ENCODE assay signal across 8 cellular contexts in the genomic region with DNA sequence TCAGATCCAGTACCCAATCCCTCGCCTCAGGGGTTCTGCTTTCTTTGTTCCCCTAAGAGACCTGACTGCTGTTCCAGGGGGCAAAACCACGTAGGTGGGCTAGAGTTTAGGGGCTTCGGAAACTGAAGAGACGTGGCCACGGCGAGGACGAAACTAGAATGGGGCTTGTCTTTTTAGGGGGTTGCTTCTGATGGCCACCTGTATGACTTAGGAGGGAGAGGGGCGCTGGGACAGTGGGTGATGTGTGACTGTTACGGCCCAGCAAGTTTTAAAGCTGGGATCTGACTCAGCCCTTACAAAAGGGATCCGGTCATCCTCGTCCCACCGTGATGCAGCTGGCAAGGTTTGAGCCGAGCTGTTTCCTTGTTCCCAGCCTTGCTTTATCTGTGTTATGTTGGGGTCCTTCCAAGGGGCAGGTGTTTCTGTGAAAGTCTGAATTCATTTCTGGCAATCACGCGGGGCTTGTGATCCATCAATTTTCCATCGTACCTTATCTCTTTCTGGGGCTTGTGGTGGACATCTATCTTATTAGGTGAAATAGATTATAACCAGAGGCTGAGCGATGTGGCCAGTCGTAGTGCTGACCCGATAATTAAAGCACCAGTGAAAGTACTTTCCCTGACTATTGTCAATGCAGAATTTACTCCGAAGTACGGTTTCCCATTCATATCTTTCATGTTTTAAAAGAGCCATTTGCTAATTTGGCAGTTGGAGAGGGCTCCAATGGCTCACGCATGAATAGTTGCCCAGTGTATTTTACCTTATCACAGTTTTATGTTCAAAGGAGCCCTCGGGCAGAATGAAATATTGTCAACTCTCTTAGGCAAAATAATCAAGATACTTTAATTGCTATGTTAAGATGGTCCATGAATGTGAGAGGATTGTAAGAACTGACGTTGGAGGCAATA. TPM values are rescaled to one million over a fixed set of nuclear protein-coding genes. Genes with fewer than 3 reads are reported as not detected.
DNase-seq lines count a peak whose midpoint lies in the region; ATAC-seq, FAIRE-seq and TF ChIP-seq lines count a peak whose summit lies in the region.

No MANE protein-coding gene starts in this region.

- H3K27ac ChIP-seq in Peyer's patch, result peak overlapping the region in 3 of 4 donors; percentile 59 to 91 (median 89)

- H3K36me3 ChIP-seq in Peyer's patch, result no peaks in the 10 kb centered on the region

- peak overlapping the region; percentile 21 for H3K4me3 Mint-ChIP-seq in natural killer cell
- H3K4me3 Mint-ChIP-seq in activated T-cell treated with anti-CD3 and anti-CD28 coated beads, Interleukin-2, amount 50 U/mL, for 4 hours, result no peak overlapping the region

- no peak for DNase-seq in GM19239 (ENCODE audit: insufficient read length, low spot score)
- DNase-seq in Peyer's patch, result peak in 1 of 3 donors; percentile 47
- DNase-seq in natural killer cell, result no peak
- no peak for DNase-seq in activated T-cell treated with anti-CD3 and anti-CD28 coated beads, Interleukin-2, amount 50 U/mL, for 4 hours
- DNase-seq in MV-4-11 (lab: John Stamatoyannopoulos, UW), result no peak

- intact Hi-C loops in natural killer cell (cut with micrococcal nuclease), result no loop called here

- no peaks in the 10 kb centered on the region for H3K9me3 ChIP-seq in Peyer's patch

- TF ChIP-seq POLR2A in Peyer's patch (IDR thresholded peaks at IDR 0.05), result no peak

- no peak for TF ChIP-seq CTCF in Peyer's patch (IDR thresholded peaks at IDR 0.05)
- TF ChIP-seq CTCF in natural killer cell (IDR thresholded peaks at IDR 0.05), result no peak

- H3K4me1 ChIP-seq in Peyer's patch, result peaks cover 0 to 9% (median 0%) of the 10 kb centered on the region in 4 donors

- peak; percentile 8 for FAIRE-seq in GM19239 (lab: Jason Lieb, UNC)

- no peaks in the 10 kb centered on the region for H3K9me3 Mint-ChIP-seq in natural killer cell
- H3K9me3 Mint-ChIP-seq in activated T-cell treated with anti-CD3 and anti-CD28 coated beads, Interleukin-2, amount 50 U/mL, for 4 hours, result no peaks in the 10 kb centered on the region

- peaks cover 19 to 47% of the 10 kb centered on the region in 2 donors for H3K27me3 Mint-ChIP-seq in natural killer cell (ENCODE audit: low read depth in 2 of 2)
- peaks cover 55% of the 10 kb centered on the region for H3K27me3 Mint-ChIP-seq in activated T-cell treated with anti-CD3 and anti-CD28 coated beads, Interleukin-2, amount 50 U/mL, for 4 hours (ENCODE audit: low read depth)

- ATAC-seq in esophagus mucosa (peak; percentile 42), natural killer cell (no peak), HG02678 (IDR thresholded peaks at IDR 0.05; ENCODE audit: unreplicated experiment) (no peak), HG02870 (IDR thresholded peaks at IDR 0.05; ENCODE audit: unreplicated experiment) (no peak)
- no peak for ATAC-seq in activated T-cell treated with anti-CD3 and anti-CD28 coated beads, Interleukin-2, amount 50 U/mL, for 4 hours

- H3K27ac Mint-ChIP-seq in natural killer cell, result no peak overlapping the region

- no peaks in the 10 kb centered on the region for H3K27me3 ChIP-seq in Peyer's patch

- no peaks in the 10 kb centered on the region for H3K36me3 Mint-ChIP-seq in natural killer cell
- H3K36me3 Mint-ChIP-seq in activated T-cell treated with anti-CD3 and anti-CD28 coated beads, Interleukin-2, amount 50 U/mL, for 4 hours (ENCODE audit: insufficient read depth), result no peaks in the 10 kb centered on the region

- peak overlapping the region; percentile 38 to 77 (median 60) for H3K4me3 ChIP-seq in Peyer's patch

- peaks cover 0 to 5% of the 10 kb centered on the region in 2 donors for H3K4me1 Mint-ChIP-seq in natural killer cell
- peaks cover 3% of the 10 kb centered on the region for H3K4me1 Mint-ChIP-seq in activated T-cell treated with anti-CD3 and anti-CD28 coated beads, Interleukin-2, amount 50 U/mL, for 4 hours (ENCODE audit: low read depth)

RNA-seq across cellular contexts. Expression of a gene that starts 0.9 kb away (rescaled TPM):
- total RNA-seq in Peyer's patch (10 to 100 TPM in 3 of 4 donors, 1 to 10 TPM in 1; 2.5 to 34.0 (median 23.6) TPM), esophagus mucosa (10.4 TPM), natural killer cell (under 1 TPM in 1 of 3 donors, not detected in 2; 0.16 TPM)
- total RNA-seq in activated T-cell treated with anti-CD3 and anti-CD28 coated beads, Interleukin-2, amount 50 U/mL, for 4 hours, result 1 to 10 TPM in 2 of 3 donors, under 1 TPM in 1; 0.92 to 1.3 (median 1.1) TPM
